8 cellular contexts compared by ENCODE assay signal in genomic region chr1:65253800-65254319, GRCh38. TPM values are rescaled to one million over a fixed set of nuclear protein-coding genes. Genes with fewer than 3 reads are reported as not detected.
DNase-seq lines count a peak whose midpoint lies in the region; ATAC-seq lines count a peak whose summit lies in the region.

No MANE protein-coding gene starts in this region.

- H3K4me3 Mint-ChIP-seq in activated naive CD4-positive, alpha-beta T cell treated with anti-CD3 and anti-CD28 coated beads for 36 hours: peak overlapping the region; percentile 86
- peak overlapping the region; percentile 91 for H3K4me3 Mint-ChIP-seq in activated T-helper 17 cell treated with anti-CD3 and anti-CD28 coated beads, Interleukin-2, amount 50 U/mL, for 72 hours

- peaks cover 4% of the 10 kb centered on the region for H3K27me3 Mint-ChIP-seq in activated naive CD4-positive, alpha-beta T cell treated with anti-CD3 and anti-CD28 coated beads for 36 hours (ENCODE audit: low read depth)
- H3K27me3 Mint-ChIP-seq in activated T-helper 17 cell treated with anti-CD3 and anti-CD28 coated beads, Interleukin-2, amount 50 U/mL, for 72 hours: peaks cover 5% of the 10 kb centered on the region

- CTCF ChIA-PET in activated naive CD4-positive, alpha-beta T cell treated with anti-CD3 and anti-CD28 coated beads for 36 hours (lab: Charles Lee): interaction anchor here (0.8 to 2.1 kb wide), 4 partner anchors 18 to 206 kb away, joined by 3 to 10 read pairs (median 4); no protein-coding TSS in a partner anchor

- H3K27ac Mint-ChIP-seq in activated naive CD4-positive, alpha-beta T cell treated with anti-CD3 and anti-CD28 coated beads for 36 hours: no peak overlapping the region
- H3K27ac Mint-ChIP-seq in activated T-helper 17 cell treated with anti-CD3 and anti-CD28 coated beads, Interleukin-2, amount 50 U/mL, for 72 hours: peak overlapping the region; percentile 76

- intact Hi-C loops in activated naive CD4-positive, alpha-beta T cell treated with anti-CD3 and anti-CD28 coated beads for 36 hours (cut with micrococcal nuclease): loop anchor here (1.0 to 5.0 kb wide), 5 partner anchors 11 to 192 kb away; partner anchors contain the start of genes AK4, LEPR and LEPROT

- H3K9me3 Mint-ChIP-seq in activated naive CD4-positive, alpha-beta T cell treated with anti-CD3 and anti-CD28 coated beads for 36 hours: no peaks in the 10 kb centered on the region
- H3K9me3 Mint-ChIP-seq in activated T-helper 17 cell treated with anti-CD3 and anti-CD28 coated beads, Interleukin-2, amount 50 U/mL, for 72 hours: no peaks in the 10 kb centered on the region

- DNase-seq in activated naive CD4-positive, alpha-beta T cell treated with anti-CD3 and anti-CD28 coated beads for 36 hours: no peak
- DNase-seq in activated naive CD4-positive, alpha-beta T cell (lab: John Stamatoyannopoulos, UW): no peak
- DNase-seq in inferior parietal cortex (ENCODE audit: extremely low spot score) (peak; percentile 80), superior temporal gyrus (ENCODE audit: extremely low spot score) (peak; percentile 88), NCI-H774 (lab: John Stamatoyannopoulos, UW) (no peak)
- no peak for DNase-seq in stimulated activated CD8-positive, alpha-beta memory T cell treated with anti-CD3 and anti-CD28 coated beads, Interleukin-4, amount 100 ng/mL, for 48 hours

- H3K36me3 Mint-ChIP-seq in activated naive CD4-positive, alpha-beta T cell treated with anti-CD3 and anti-CD28 coated beads for 36 hours (ENCODE audit: low read depth): no peaks in the 10 kb centered on the region
- H3K36me3 Mint-ChIP-seq in activated T-helper 17 cell treated with anti-CD3 and anti-CD28 coated beads, Interleukin-2, amount 50 U/mL, for 72 hours (ENCODE audit: low read depth): no peaks in the 10 kb centered on the region

- peak; percentile 33 for ATAC-seq in HG03103 (IDR thresholded peaks at IDR 0.05; ENCODE audit: low read depth, unreplicated experiment)
- ATAC-seq in activated T-helper 17 cell treated with anti-CD3 and anti-CD28 coated beads, Interleukin-2, amount 50 U/mL, for 72 hours (replicated peaks): peak; percentile 75

- peaks cover 13% of the 10 kb centered on the region for H3K4me1 Mint-ChIP-seq in activated naive CD4-positive, alpha-beta T cell treated with anti-CD3 and anti-CD28 coated beads for 36 hours (ENCODE audit: low read depth)
- peaks cover 12% of the 10 kb centered on the region for H3K4me1 Mint-ChIP-seq in activated T-helper 17 cell treated with anti-CD3 and anti-CD28 coated beads, Interleukin-2, amount 50 U/mL, for 72 hours

RNA-seq across cellular contexts. Expression of gene DNAJC6, which starts 55.5 kb away (rescaled TPM):
- total RNA-seq in activated naive CD4-positive, alpha-beta T cell treated with anti-CD3 and anti-CD28 coated beads for 36 hours: 1 to 10 TPM; 2.0 to 2.6 TPM
- 10 to 100 TPM in 1 of 2 donors, 1 to 10 TPM in 1; 6.0 to 10.4 TPM for total RNA-seq in activated T-helper 17 cell treated with anti-CD3 and anti-CD28 coated beads, Interleukin-2, amount 50 U/mL, for 72 hours

Comparison
In these comparisons a context has a peak if more than half of its experiments do, and no peak if none do; other contexts are left out.
1. DNase-seq: peak in inferior parietal cortex (single experiment) and superior temporal gyrus (single experiment); none in activated naive CD4-positive, alpha-beta T cell treated with anti-CD3 and anti-CD28 coated beads for 36 hours (single experiment), activated naive CD4-positive, alpha-beta T cell (0 of 4), stimulated activated CD8-positive, alpha-beta memory T cell treated with anti-CD3 and anti-CD28 coated beads, Interleukin-4, amount 100 ng/mL, for 48 hours (single experiment) and NCI-H774 (single experiment).